Comparison of ENCODE assay signal across 8 cellular contexts in genomic region chr12:89524201-89525001, GRCh38. TPM values are rescaled to one million over a fixed set of nuclear protein-coding genes. Genes with fewer than 3 reads are reported as not detected.
DNase-seq lines count a peak whose midpoint lies in the region; ATAC-seq and TF ChIP-seq lines count a peak whose summit lies in the region.

Gene GALNT4 (minus strand): TSS chr12:89524796. CDS start chr12:89524549, 247 bp downstream.

- in situ Hi-C loops in KBM-7 (cut with MboI; ENCODE audit: low pct_unique_long_range_greater_than_20kb, low sequenced_read_pairs), result no loop called here

- H3K36me3 ChIP-seq in thoracic aorta, result no peaks in the 10 kb centered on the region

- H3K27me3 ChIP-seq in thoracic aorta (replicated peaks; ENCODE audit: insufficient read depth), result no peaks in the 10 kb centered on the region

- ATAC-seq in GM21619 (IDR thresholded peaks at IDR 0.05; ENCODE audit: unreplicated experiment) (peak; percentile 63), omental fat pad (ENCODE audit: low FRiP score) (peak; percentile 94), thoracic aorta (ENCODE audit: insufficient number of reproducible peaks, low FRiP score, low read depth) (peak; percentile 88)

- no peaks in the 10 kb centered on the region for H3K9me3 ChIP-seq in thoracic aorta

- peak within 1 kb of the TSS; percentile 81 for H3K4me3 ChIP-seq in thoracic aorta

- H3K27ac ChIP-seq in thoracic aorta, result peak within 1 kb of the TSS; percentile 89 to 96

- DNase-seq in ELR (ENCODE audit: low read depth) (peak; percentile 90), KBM-7 (peak; percentile 91), SK-N-DZ (ENCODE audit: low spot score) (peak; percentile 64), glomerular endothelial cell (ENCODE audit: extremely low read depth, low read depth, low spot score) (peak; percentile 54), omental fat pad (ENCODE audit: low spot score) (peak; percentile 52), thoracic aorta (ENCODE audit: low spot score) (peak; percentile 56)
- DNase-seq in activated naive CD4-positive, alpha-beta T cell treated with anti-CD3 and anti-CD28 coated beads, Interleukin-2, amount 50 U/mL, for 16 hours, result peak; percentile 70

- peaks cover 33 to 43% of the 10 kb centered on the region in 2 donors for H3K4me1 ChIP-seq in thoracic aorta (ENCODE audit: control insufficient read depth in 1 of 2, low read depth in 2 of 2)

- TF ChIP-seq CTCF in omental fat pad (IDR thresholded peaks at IDR 0.05) (peak in 1 of 3 donors; percentile 17), thoracic aorta (IDR thresholded peaks at IDR 0.05) (peak; percentile 80)

RNA-seq across cellular contexts. Expression of gene GALNT4, which starts in this region (rescaled TPM):
- 0.12 and 2.4 TPM in 2 replicates for polyA plus RNA-seq in SK-N-DZ (2014; cell fraction: cytosol; rRNA removed)
- 1.7 and 2.6 TPM in 2 replicates for polyA plus RNA-seq in SK-N-DZ (2014; cell fraction: nucleus; rRNA removed)
- total RNA-seq in glomerular endothelial cell (11.0 and 11.4 TPM in 2 replicates), omental fat pad (10 to 100 TPM in 2 of 4 donors, 1 to 10 TPM in 2; 7.5 to 16.6 (median 9.8) TPM), thoracic aorta (10 to 100 TPM in 1 of 2 donors, 1 to 10 TPM in 1; 6.9 to 14.3 TPM)

Comparison
In these comparisons a context has a peak if more than half of its experiments do, and no peak if none do; other contexts are left out.
1. Peak in every context shown above with its lines: DNase-seq, ATAC-seq, H3K4me3 ChIP-seq and H3K27ac ChIP-seq.